10 cellular contexts compared by ENCODE assay signal in the genomic region with DNA sequence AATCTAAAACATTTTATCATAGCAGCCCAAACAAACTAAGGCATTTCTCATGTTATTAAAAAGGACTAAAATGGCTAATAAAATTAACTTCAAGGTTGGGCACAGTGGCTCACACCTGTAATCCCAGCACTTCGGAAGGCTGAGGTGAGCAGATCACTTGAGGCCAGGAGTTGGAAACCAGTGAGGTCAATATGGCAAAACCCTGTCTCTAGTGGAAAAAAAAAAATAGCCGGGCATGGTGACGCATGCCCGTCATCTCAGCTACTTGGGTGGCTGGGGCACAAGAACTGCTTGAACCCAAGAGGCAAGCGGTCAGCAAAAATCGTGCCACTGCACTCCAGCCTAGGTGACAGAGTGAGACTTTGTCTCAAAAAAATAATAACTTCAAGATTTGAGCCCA.
"Had no signal": no experiment of that assay in that cellular context is flagged by ENCODE, and none has a peak within 500 bp of the region (broad histone marks: within the 10 kb centered on the region; RNA-seq: fewer than 3 reads in every experiment).

No MANE protein-coding gene starts in this region.

- FAIRE-seq: H1, H54 had no signal

- H3K9me3 Mint-ChIP-seq: GM23338, H9, HFFc6 had no signal

- H3K4me2 ChIP-seq: GM23338 had no signal

- H3K4me3 ChIP-seq: GM23248, GM23338, HAP-1 had no signal

- DNase-seq: GOT3, H7, H9, HFFc6 had no signal

- H3K27ac Mint-ChIP-seq: GM23338, HFFc6 had no signal

- H3K36me3 ChIP-seq: HAP-1 had no signal

- H3K4me3 Mint-ChIP-seq: GM23338, H9, HFFc6 had no signal

- H2AFZ ChIP-seq: GM23248, GM23338 had no signal

- H3K9ac ChIP-seq: GM23248 had no signal

- H3K27ac ChIP-seq: GM23248 had no signal

- H3K9me3 ChIP-seq: HAP-1 had no signal

- H3K4me1 ChIP-seq: HAP-1 had no signal

- ATAC-seq: GM23338, HCT116 had no signal
